In the genomic region with DNA sequence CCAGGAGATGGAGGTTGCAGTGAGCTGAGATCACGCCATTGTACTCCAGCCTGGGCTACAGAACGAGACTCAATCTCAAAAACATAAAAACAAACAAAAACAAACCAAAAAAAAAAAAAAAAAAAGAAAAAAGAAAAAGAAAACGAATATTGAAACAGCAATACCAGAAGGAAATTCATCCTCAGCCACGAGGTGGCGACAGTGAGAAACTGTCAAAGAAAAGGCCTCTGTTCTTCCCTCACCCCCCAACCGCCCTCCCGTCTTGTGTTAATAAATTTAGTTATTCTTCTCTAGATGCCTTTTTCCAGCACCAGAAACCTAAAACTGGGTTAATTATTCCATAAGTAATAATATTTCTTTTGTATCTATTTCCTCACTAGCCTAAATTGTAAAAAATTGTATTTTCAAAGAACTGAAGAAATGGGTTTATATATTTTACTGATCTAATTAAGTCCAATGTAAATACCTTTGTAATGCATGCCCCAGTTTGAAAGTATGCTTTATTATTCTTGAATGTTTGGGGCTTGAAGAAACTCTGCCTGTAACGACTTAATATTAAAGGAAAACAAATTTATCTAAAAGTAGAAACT, we compare ENCODE assay signal across 8 cellular contexts. TPM values are rescaled to one million over a fixed set of nuclear protein-coding genes. Genes with fewer than 3 reads are reported as not detected.
DNase-seq lines count a peak whose midpoint lies in the region; ATAC-seq and TF ChIP-seq lines count a peak whose summit lies in the region.

No MANE protein-coding gene starts in this region.

- H3K4me1 ChIP-seq in OCI-LY7 (ENCODE audit: insufficient read depth, low read length, poor library complexity, severe bottlenecking) (no peaks in the 10 kb centered on the region), ascending aorta (no peaks in the 10 kb centered on the region)

- H4K20me1 ChIP-seq in OCI-LY7 (ENCODE audit: insufficient read depth, low read length): no peaks in the 10 kb centered on the region

- H3K4me3 ChIP-seq in OCI-LY7 (ENCODE audit: low read depth, low read length, poor library complexity, severe bottlenecking) (no peak overlapping the region), ascending aorta (no peak overlapping the region)

- no peaks in the 10 kb centered on the region for H3K4me1 Mint-ChIP-seq in CD14-positive monocyte

- H3K27me3 Mint-ChIP-seq in CD14-positive monocyte (ENCODE audit: low read depth in 3 of 3): no peaks in the 10 kb centered on the region

- no peaks in the 10 kb centered on the region for H3K36me3 Mint-ChIP-seq in CD14-positive monocyte

- no peaks in the 10 kb centered on the region for H3K79me2 ChIP-seq in OCI-LY7 (ENCODE audit: insufficient read depth, low read depth, low read length)

- peak; percentile 70 for TF ChIP-seq CTCF in CD14-positive monocyte (IDR thresholded peaks at IDR 0.05)
- TF ChIP-seq CTCF in OCI-LY7 (conservative IDR thresholded peaks at IDR 0.05; ENCODE audit: low read length): peak; percentile 67
- TF ChIP-seq CTCF in ascending aorta (IDR thresholded peaks at IDR 0.05): peak in 1 of 3 experiments; percentile 11

- H3K9me3 ChIP-seq in OCI-LY7 (ENCODE audit: low read length): no peaks in the 10 kb centered on the region
- peaks cover 0 to 2% of the 10 kb centered on the region in 2 donors for H3K9me3 ChIP-seq in ascending aorta

- H3K27ac ChIP-seq in OCI-LY7 (ENCODE audit: low read depth, low read length, poor library complexity, severe bottlenecking): no peak overlapping the region
- no peak overlapping the region for H3K27ac ChIP-seq in ascending aorta

- no peak overlapping the region for H3K4me2 ChIP-seq in OCI-LY7 (ENCODE audit: low read length)

- CTCF ChIA-PET in OCI-LY7 (lab: Charles Lee; ENCODE audit: unreplicated experiment): no interaction called here

- POLR2A ChIA-PET in OCI-LY7 (lab: Charles Lee): no interaction called here

- no peaks in the 10 kb centered on the region for H3K9me2 ChIP-seq in OCI-LY7 (ENCODE audit: insufficient read depth, low read length)

- H3K4me3 Mint-ChIP-seq in CD14-positive monocyte: no peak overlapping the region

- intact Hi-C loops in CD14-positive monocyte (cut with micrococcal nuclease): no loop called here
- intact Hi-C loops in OCI-LY7 (cut with micrococcal nuclease; ENCODE audit: unreplicated experiment): loop anchor here (2.0 to 5.0 kb wide), 2 partner anchors 36 to 44 kb away; no protein-coding TSS in a partner anchor
- intact Hi-C loops in ascending aorta (cut with DNase I): no loop called here

- peaks cover 3 to 19% (median 9%) of the 10 kb centered on the region in 7 donors for H3K9me3 Mint-ChIP-seq in CD14-positive monocyte

- ATAC-seq in GM19438 (IDR thresholded peaks at IDR 0.05; ENCODE audit: low read depth, unreplicated experiment): peak; percentile 79

- H3K36me3 ChIP-seq in OCI-LY7 (ENCODE audit: insufficient read depth, low read length) (no peaks in the 10 kb centered on the region), ascending aorta (no peaks in the 10 kb centered on the region)

- no peaks in the 10 kb centered on the region for H3K27me3 ChIP-seq in ascending aorta

- H3K27ac Mint-ChIP-seq in CD14-positive monocyte: no peak overlapping the region

- BruUV-seq in OCI-LY7 (replicated peaks; lab: Mats Ljungman, UMichigan): no TSS peak

- DNase-seq in CD14-positive monocyte (ENCODE audit: low spot score): no peak
- DNase-seq in OCI-LY7 (ENCODE audit: low spot score): peak; percentile 52
- peak; percentile 28 for DNase-seq in activated T-helper 9 cell treated with anti-CD3 and anti-CD28 coated beads, Interleukin-2, amount 50 U/mL, for 16 hours (ENCODE audit: low read depth)
- peak; percentile 22 for DNase-seq in iPS DF 4.7 (ENCODE audit: extremely low read depth, low spot score)
- DNase-seq in stimulated activated CD8-positive, alpha-beta memory T cell treated with anti-CD3 and anti-CD28 coated beads, Interleukin-2, amount 100 ng/mL, for 1 hour (ENCODE audit: low read depth in 2 of 2): peak; percentile 7 to 26
- DNase-seq in ascending aorta (ENCODE audit: low spot score in 2 of 2): no peak
- no peak for DNase-seq in NCI-H524 treated with DMSO at 0.1 percent for 48 hours (lab: John Stamatoyannopoulos, UW)

- no peak overlapping the region for H2AFZ ChIP-seq in OCI-LY7 (ENCODE audit: low read length)

RNA-seq across cellular contexts. Expression of a gene that starts 38.6 kb away (rescaled TPM):
- polyA plus RNA-seq in CD14-positive monocyte: 1 to 10 TPM; 5.2 to 6.2 TPM
- total RNA-seq in OCI-LY7 (2014; rRNA removed; shearing (Covaris generic)): 10.1 and 11.0 TPM in 2 replicates
- total RNA-seq in OCI-LY7 (2022) (15.1 and 22.7 TPM in 2 replicates), ascending aorta (1.8 TPM)

RNA-seq across cellular contexts. Expression of a gene that starts 41.4 kb away (rescaled TPM):
- 10 to 100 TPM; 18.6 to 20.7 TPM for polyA plus RNA-seq in CD14-positive monocyte
- 1.4 and 2.1 TPM in 2 replicates for total RNA-seq in OCI-LY7 (2014; rRNA removed; shearing (Covaris generic))
- 3.2 and 3.3 TPM in 2 replicates for total RNA-seq in OCI-LY7 (2022)
- 4.5 TPM for total RNA-seq in ascending aorta

Comparison
In these comparisons a context has a peak if more than half of its experiments do, and no peak if none do; other contexts are left out.
1. DNase-seq: peak in OCI-LY7 (single experiment), activated T-helper 9 cell treated with anti-CD3 and anti-CD28 coated beads, Interleukin-2, amount 50 U/mL, for 16 hours (single experiment), iPS DF 4.7 (single experiment) and stimulated activated CD8-positive, alpha-beta memory T cell treated with anti-CD3 and anti-CD28 coated beads, Interleukin-2, amount 100 ng/mL, for 1 hour (2 of 2); none in CD14-positive monocyte (single experiment), ascending aorta (0 of 2) and NCI-H524 treated with DMSO at 0.1 percent for 48 hours (single experiment).